37 cellular contexts compared by ENCODE assay signal in genomic region chr1:43325381-43325780, GRCh38. TPM values are rescaled to one million over a fixed set of nuclear protein-coding genes. Genes with fewer than 3 reads are reported as not detected.
"Had no signal": no experiment of that assay in that cellular context is flagged by ENCODE, and none has a peak within 500 bp of the region (broad histone marks: within the 10 kb centered on the region; RNA-seq: fewer than 3 reads in every experiment).

No MANE protein-coding gene starts in this region.

- H3K27me3 Mint-ChIP-seq: activated B cell treated with CpG ODN at 0.5 μM for 24 hours; activated CD4-positive, alpha-beta memory T cell treated with anti-CD3 and anti-CD28 coated beads for 36 hours; activated CD4-positive, alpha-beta T cell treated with anti-CD3 and anti-CD28 coated beads, Interleukin-2, amount 10 ng/mL, durations not matched to agents 24 days and 14 days; activated naive CD4-positive, alpha-beta T cell treated with anti-CD3 and anti-CD28 coated beads, Interleukin-2, amount 50 U/mL, for 24 hours; activated naive CD8-positive, alpha-beta T cell; activated naive CD8-positive, alpha-beta T cell treated with anti-CD3 and anti-CD28 coated beads, Interleukin-2, amount 10 ng/mL, durations not matched to agents 7 days and 5 days; activated naive CD8-positive, alpha-beta T cell treated with anti-CD3 and anti-CD28 coated beads, Interleukin-2, amount 50 U/mL, for 24 hours; activated T-cell treated with anti-CD3 and anti-CD28 coated beads, Interleukin-2, amount 50 U/mL, for 24 hours; T-cell; T-helper 17 cell had no signal

- H3K36me3 Mint-ChIP-seq: activated naive CD8-positive, alpha-beta T cell treated with anti-CD3 and anti-CD28 coated beads, Interleukin-2, amount 10 ng/mL, durations not matched to agents 7 days and 5 days; brain had no signal

- DNase-seq: activated B cell treated with CpG ODN at 0.5 μM for 24 hours; activated CD4-positive, alpha-beta memory T cell treated with anti-CD3 and anti-CD28 coated beads for 36 hours; activated CD4-positive, alpha-beta T cell treated with anti-CD3 and anti-CD28 coated beads for 4 hours; activated CD4-positive, alpha-beta T cell treated with anti-CD3 and anti-CD28 coated beads, Interleukin-2, amount 10 ng/mL, durations not matched to agents 24 days and 14 days; activated CD4-positive, alpha-beta T cell treated with anti-CD3 and anti-CD28 coated beads, Interleukin-2, amount 50 U/mL, for 1 hour; activated CD4-positive, alpha-beta T cell treated with anti-CD3 and anti-CD28 coated beads, Interleukin-2, amount 50 U/mL, for 4 hours; activated CD4-positive, CD25-positive, alpha-beta regulatory T cell treated with anti-CD3 and anti-CD28 coated beads, Interleukin-2, amount 50 U/mL, for 72 hours; activated CD8-positive, alpha-beta memory T cell treated with anti-CD3 and anti-CD28 coated beads for 24 hours; activated CD8-positive, alpha-beta memory T cell treated with anti-CD3 and anti-CD28 coated beads, Interleukin-2, amount 10 ng/mL, durations not matched to agents 7 days and 5 days; activated CD8-positive, alpha-beta memory T cell treated with anti-CD3 and anti-CD28 coated beads, Interleukin-2, amount 50 U/mL, for 48 hours; activated CD8-positive, alpha-beta T cell treated with anti-CD3 and anti-CD28 coated beads, Interleukin-2, amount 10 ng/mL, durations not matched to agents 7 days and 5 days; activated effector memory CD4-positive, alpha-beta T cell treated with Interleukin-2 at 50 U/mL for 16 hours; activated gamma-delta T cell; activated naive CD4-positive, alpha-beta T cell treated with Interleukin-2 at 50 U/mL for 16 hours; activated naive CD8-positive, alpha-beta T cell treated with anti-CD3 and anti-CD28 coated beads, Interleukin-2, amount 10 ng/mL, durations not matched to agents 7 days and 5 days; activated naive CD8-positive, alpha-beta T cell treated with anti-CD3 and anti-CD28 coated beads, Interleukin-2, amount 50 U/mL, for 24 hours; activated T-cell treated with anti-CD3 and anti-CD28 coated beads, Interleukin-2, amount 50 U/mL, for 24 hours; activated T-cell treated with anti-CD3 and anti-CD28 coated beads, Interleukin-2, amount 50 U/mL, for 48 hours; amygdala; anterior cingulate cortex; caudate nucleus; T-cell; T-helper 17 cell; T-helper 9 cell had no signal

- H3K36me3 ChIP-seq: ascending aorta, cardiac muscle cell had no signal

- H3K27ac Mint-ChIP-seq: activated B cell treated with CpG ODN at 0.5 μM for 24 hours; activated CD4-positive, alpha-beta memory T cell treated with anti-CD3 and anti-CD28 coated beads for 36 hours; activated CD4-positive, alpha-beta T cell treated with anti-CD3 and anti-CD28 coated beads, Interleukin-2, amount 10 ng/mL, durations not matched to agents 24 days and 14 days; activated CD8-positive, alpha-beta memory T cell treated with anti-CD3 and anti-CD28 coated beads, Interleukin-2, amount 10 ng/mL, durations not matched to agents 7 days and 5 days; activated CD8-positive, alpha-beta T cell treated with anti-CD3 and anti-CD28 coated beads, Interleukin-2, amount 10 ng/mL, durations not matched to agents 7 days and 5 days; activated naive CD4-positive, alpha-beta T cell treated with anti-CD3 and anti-CD28 coated beads, Interleukin-2, amount 10 ng/mL, durations not matched to agents 7 days and 5 days; activated naive CD8-positive, alpha-beta T cell; activated naive CD8-positive, alpha-beta T cell treated with anti-CD3 and anti-CD28 coated beads, Interleukin-2, amount 10 ng/mL, durations not matched to agents 7 days and 5 days; activated naive CD8-positive, alpha-beta T cell treated with anti-CD3 and anti-CD28 coated beads, Interleukin-2, amount 50 U/mL, for 24 hours; activated T-cell treated with anti-CD3 and anti-CD28 coated beads, Interleukin-2, amount 50 U/mL, for 24 hours; activated T-helper 2 cell treated with anti-CD3 and anti-CD28 coated beads, Interferon-gamma antibody, Interleukin-2, Interleukin-4, amounts not matched to agents 10 μg/mL and 5 μg/mL and 100 μg/mL, durations not matched to agents 14 hours and 24 hours and 36 hours; brain; T-cell; T-helper 17 cell; T-helper 2 cell treated with Interferon-gamma antibody and Interleukin-4, amounts not matched to agents 5 μg/mL and 100 μg/mL, for 36 hours had no signal

- H3K27me3 ChIP-seq: ascending aorta, cardiac muscle cell had no signal

- H3K27ac ChIP-seq: ascending aorta, cardiac muscle cell, VCaP had no signal

- H3K9me3 Mint-ChIP-seq: activated naive CD4-positive, alpha-beta T cell treated with anti-CD3 and anti-CD28 coated beads, Interleukin-2, amount 50 U/mL, for 24 hours had no signal

- H3K4me3 ChIP-seq: ascending aorta, cardiac muscle cell had no signal

- H3K4me1 Mint-ChIP-seq: activated B cell treated with CpG ODN at 0.5 μM for 24 hours had no signal

- H3K4me3 Mint-ChIP-seq: activated B cell treated with CpG ODN at 0.5 μM for 24 hours; activated CD4-positive, alpha-beta memory T cell treated with anti-CD3 and anti-CD28 coated beads for 36 hours; activated CD4-positive, alpha-beta T cell treated with anti-CD3 and anti-CD28 coated beads, Interleukin-2, amount 10 ng/mL, durations not matched to agents 24 days and 14 days; activated CD8-positive, alpha-beta memory T cell treated with anti-CD3 and anti-CD28 coated beads, Interleukin-2, amount 10 ng/mL, durations not matched to agents 7 days and 5 days; activated CD8-positive, alpha-beta T cell treated with anti-CD3 and anti-CD28 coated beads, Interleukin-2, amount 10 ng/mL, durations not matched to agents 7 days and 5 days; activated naive CD4-positive, alpha-beta T cell treated with anti-CD3 and anti-CD28 coated beads, Interleukin-2, amount 10 ng/mL, durations not matched to agents 7 days and 5 days; activated naive CD4-positive, alpha-beta T cell treated with anti-CD3 and anti-CD28 coated beads, Interleukin-2, amount 50 U/mL, for 24 hours; activated naive CD8-positive, alpha-beta T cell; activated naive CD8-positive, alpha-beta T cell treated with anti-CD3 and anti-CD28 coated beads, Interleukin-2, amount 10 ng/mL, durations not matched to agents 7 days and 5 days; activated naive CD8-positive, alpha-beta T cell treated with anti-CD3 and anti-CD28 coated beads, Interleukin-2, amount 50 U/mL, for 24 hours; activated T-cell treated with anti-CD3 and anti-CD28 coated beads, Interleukin-2, amount 50 U/mL, for 24 hours; brain; T-cell; T-helper 17 cell; T-helper 2 cell treated with Interferon-gamma antibody and Interleukin-4, amounts not matched to agents 5 μg/mL and 100 μg/mL, for 36 hours had no signal

- FAIRE-seq: bronchial epithelial cell, TTC549 had no signal

- ATAC-seq: activated CD8-positive, alpha-beta memory T cell treated with anti-CD3 and anti-CD28 coated beads, Interleukin-2, amount 10 ng/mL, durations not matched to agents 7 days and 5 days; activated CD8-positive, alpha-beta T cell treated with anti-CD3 and anti-CD28 coated beads, Interleukin-2, amount 10 ng/mL, durations not matched to agents 7 days and 5 days; activated naive CD8-positive, alpha-beta T cell treated with anti-CD3 and anti-CD28 coated beads, Interleukin-2, amount 50 U/mL, for 24 hours; T-cell; T-helper 17 cell had no signal

- H3K4me1 ChIP-seq: ascending aorta had no signal

RNA-seq across cellular contexts. Expression of gene MPL, which starts 12.2 kb away (rescaled TPM):
- total RNA-seq: activated B cell treated with CpG ODN at 0.5 μM for 24 hours; activated CD4-positive, alpha-beta memory T cell treated with anti-CD3 and anti-CD28 coated beads for 36 hours; activated CD4-positive, alpha-beta T cell treated with anti-CD3 and anti-CD28 coated beads, Interleukin-2, amount 10 ng/mL, durations not matched to agents 24 days and 14 days; activated CD8-positive, alpha-beta memory T cell treated with anti-CD3 and anti-CD28 coated beads, Interleukin-2, amount 10 ng/mL, durations not matched to agents 7 days and 5 days; activated CD8-positive, alpha-beta T cell treated with anti-CD3 and anti-CD28 coated beads, Interleukin-2, amount 10 ng/mL, durations not matched to agents 7 days and 5 days; activated naive CD8-positive, alpha-beta T cell treated with anti-CD3 and anti-CD28 coated beads, Interleukin-2, amount 10 ng/mL, durations not matched to agents 7 days and 5 days; activated T-helper 2 cell treated with anti-CD3 and anti-CD28 coated beads, Interferon-gamma antibody, Interleukin-2, Interleukin-4, amounts not matched to agents 10 μg/mL and 5 μg/mL and 100 μg/mL, durations not matched to agents 14 hours and 24 hours and 36 hours; ascending aorta; bronchial epithelial cell; cardiac muscle cell; chondrocyte; T-helper 1 cell treated with Interleukin-12 subunit alpha and Interleukin-12 subunit beta and Interleukin-4 antibody, amounts not matched to agents 30 ng/mL and 1 ng/mL, for 36 hours had no signal
- polyA plus RNA-seq: cardiac muscle cell had no signal

RNA-seq across cellular contexts. Expression of gene TIE1, which starts 24.6 kb away (rescaled TPM):
- total RNA-seq: activated B cell treated with CpG ODN at 0.5 μM for 24 hours; activated CD4-positive, alpha-beta memory T cell treated with anti-CD3 and anti-CD28 coated beads for 36 hours; chondrocyte; T-helper 17 cell had no signal
- polyA plus RNA-seq: cardiac muscle cell had no signal

RNA-seq across cellular contexts. Expression of gene CDC20, which starts 33.4 kb away (rescaled TPM):
- total RNA-seq: ascending aorta had no signal

RNA-seq across cellular contexts. Expression of gene C1orf210, which starts 40.0 kb away (rescaled TPM):
- total RNA-seq: activated B cell treated with CpG ODN at 0.5 μM for 24 hours; activated CD4-positive, alpha-beta memory T cell treated with anti-CD3 and anti-CD28 coated beads for 36 hours; activated CD4-positive, alpha-beta T cell treated with anti-CD3 and anti-CD28 coated beads, Interleukin-2, amount 10 ng/mL, durations not matched to agents 24 days and 14 days; activated CD8-positive, alpha-beta memory T cell treated with anti-CD3 and anti-CD28 coated beads, Interleukin-2, amount 10 ng/mL, durations not matched to agents 7 days and 5 days; activated CD8-positive, alpha-beta T cell treated with anti-CD3 and anti-CD28 coated beads, Interleukin-2, amount 10 ng/mL, durations not matched to agents 7 days and 5 days; activated naive CD8-positive, alpha-beta T cell treated with anti-CD3 and anti-CD28 coated beads, Interleukin-2, amount 10 ng/mL, durations not matched to agents 7 days and 5 days; activated T-helper 2 cell treated with anti-CD3 and anti-CD28 coated beads, Interferon-gamma antibody, Interleukin-2, Interleukin-4, amounts not matched to agents 10 μg/mL and 5 μg/mL and 100 μg/mL, durations not matched to agents 14 hours and 24 hours and 36 hours; ascending aorta; chondrocyte; T-helper 1 cell treated with Interleukin-12 subunit alpha and Interleukin-12 subunit beta and Interleukin-4 antibody, amounts not matched to agents 30 ng/mL and 1 ng/mL, for 36 hours; T-helper 17 cell had no signal
- polyA plus RNA-seq: cardiac muscle cell had no signal
